ENCODE assay signal across 8 cellular contexts in the genomic region with DNA sequence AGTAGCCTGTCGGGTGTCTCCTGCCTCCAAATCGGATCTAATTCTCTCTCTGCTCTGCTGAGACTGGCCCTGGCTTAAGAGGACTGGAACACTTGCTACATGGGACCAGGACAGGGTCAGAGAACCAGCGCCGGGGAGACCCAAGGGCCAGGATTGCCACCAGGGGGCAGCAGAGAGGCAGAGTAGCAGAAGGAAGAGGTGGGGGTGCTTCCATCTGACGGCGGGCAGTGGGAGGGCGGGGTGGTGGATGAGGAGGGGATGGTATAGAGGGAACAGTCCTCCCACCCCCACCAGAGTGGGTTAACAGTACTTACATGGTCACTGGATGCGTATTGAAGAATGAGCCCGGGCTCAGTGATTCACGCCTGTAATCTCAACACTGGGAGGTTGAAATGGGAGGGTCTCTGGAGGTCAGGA. TPM values are rescaled to one million over a fixed set of nuclear protein-coding genes. Genes with fewer than 3 reads are reported as not detected.
A peak's percentile ranks its signal among the peaks of the same experiment; 100 is the strongest.
DNase-seq lines count a peak whose midpoint lies in the region; ATAC-seq, FAIRE-seq and TF ChIP-seq lines count a peak whose summit lies in the region.

No MANE protein-coding gene starts in this region.

- peaks cover 7% of the 10 kb centered on the region for H3K36me3 ChIP-seq in ectodermal cell (ENCODE audit: control insufficient read depth, insufficient read depth, low read length)

- H3K4me3 Mint-ChIP-seq in activated CD4-positive, alpha-beta memory T cell treated with anti-CD3 and anti-CD28 coated beads, Interleukin-2, amount 10 ng/mL, durations not matched to agents 7 days and 5 days = no peak overlapping the region

- no peak for TF ChIP-seq POLR2A in GM12892 (IDR thresholded peaks at IDR 0.05; ENCODE audit: low read depth, low read length)

- no peaks in the 10 kb centered on the region for H3K27me3 Mint-ChIP-seq in activated CD4-positive, alpha-beta memory T cell treated with anti-CD3 and anti-CD28 coated beads, Interleukin-2, amount 10 ng/mL, durations not matched to agents 7 days and 5 days

- POLR2A ChIA-PET in activated CD4-positive, alpha-beta memory T cell treated with anti-CD3 and anti-CD28 coated beads, Interleukin-2, amount 10 ng/mL, durations not matched to agents 7 days and 5 days (lab: Charles Lee) = no interaction called here

- H3K27ac Mint-ChIP-seq in activated CD4-positive, alpha-beta memory T cell treated with anti-CD3 and anti-CD28 coated beads, Interleukin-2, amount 10 ng/mL, durations not matched to agents 7 days and 5 days = no peak overlapping the region

- ATAC-seq in HG03378 (IDR thresholded peaks at IDR 0.05; ENCODE audit: unreplicated experiment) = no peak

- no peaks in the 10 kb centered on the region for H3K9me3 Mint-ChIP-seq in activated CD4-positive, alpha-beta memory T cell treated with anti-CD3 and anti-CD28 coated beads, Interleukin-2, amount 10 ng/mL, durations not matched to agents 7 days and 5 days

- FAIRE-seq in GM12892 (lab: Jason Lieb, UNC) = peak; percentile 67

- peaks cover 4% of the 10 kb centered on the region for H3K36me3 Mint-ChIP-seq in activated CD4-positive, alpha-beta memory T cell treated with anti-CD3 and anti-CD28 coated beads, Interleukin-2, amount 10 ng/mL, durations not matched to agents 7 days and 5 days (ENCODE audit: low read depth)

- no peaks in the 10 kb centered on the region for H3K9me3 ChIP-seq in ectodermal cell (ENCODE audit: control insufficient read depth, low read length)

- H3K4me1 ChIP-seq in ectodermal cell (ENCODE audit: control insufficient read depth, insufficient read depth, low read length) = no peaks in the 10 kb centered on the region

- DNase-seq in 8988T (peak; percentile 57), GM12892 (ENCODE audit: insufficient read length) (peak; percentile 61), NCI-H510A (lab: John Stamatoyannopoulos, UW) (peak; percentile 58), medulla oblongata (ENCODE audit: extremely low spot score) (peak; percentile 72)
- peak; percentile 81 for DNase-seq in activated CD4-positive, alpha-beta memory T cell treated with anti-CD3 and anti-CD28 coated beads, Interleukin-2, amount 10 ng/mL, durations not matched to agents 7 days and 5 days
- DNase-seq in stimulated activated CD8-positive, alpha-beta memory T cell treated with anti-CD3 and anti-CD28 coated beads, Interleukin-15, amount 100 ng/mL, for 4 hours (ENCODE audit: low read depth in 2 of 2) = peak; percentile 45 to 67

- no peaks in the 10 kb centered on the region for H3K27me3 ChIP-seq in ectodermal cell (ENCODE audit: control insufficient read depth, insufficient read depth, low read length, poor library complexity, severe bottlenecking)

- H3K4me1 Mint-ChIP-seq in activated CD4-positive, alpha-beta memory T cell treated with anti-CD3 and anti-CD28 coated beads, Interleukin-2, amount 10 ng/mL, durations not matched to agents 7 days and 5 days = peaks cover 3% of the 10 kb centered on the region

- peak overlapping the region; percentile 23 for H3K27ac ChIP-seq in ectodermal cell (ENCODE audit: insufficient read depth, low read depth, low read length, poor library complexity, severe bottlenecking)

- no peak overlapping the region for H3K4me3 ChIP-seq in ectodermal cell (ENCODE audit: insufficient read depth, low read depth, low read length)

- CTCF ChIA-PET in activated CD4-positive, alpha-beta memory T cell treated with anti-CD3 and anti-CD28 coated beads, Interleukin-2, amount 10 ng/mL, durations not matched to agents 7 days and 5 days (lab: Charles Lee) = interaction anchor here (0.6 to 3.3 kb wide), 8 partner anchors 9 to 408 kb away, joined by 3 to 14 read pairs (median 4); no protein-coding TSS in a partner anchor

- 20 to 21% methylated on average over 10 of the region's 10 CpGs for WGBS in ectodermal cell, 2 experiments

RNA-seq across cellular contexts. Expression of a gene that starts 11.9 kb away (rescaled TPM):
- polyA plus RNA-seq in GM12892 (2012; ENCODE audit: missing spikeins) = 45.9 TPM
- 100 to 1,000 TPM; 110 to 120 TPM for total RNA-seq in activated CD4-positive, alpha-beta memory T cell treated with anti-CD3 and anti-CD28 coated beads, Interleukin-2, amount 10 ng/mL, durations not matched to agents 7 days and 5 days
- polyA plus RNA-seq in ectodermal cell (2013, experiment 1 of 4) = 262 TPM
- polyA plus RNA-seq in ectodermal cell (2013, experiment 2 of 4) = 246 TPM
- 197 TPM for polyA plus RNA-seq in ectodermal cell (2013, experiment 3 of 4)
- polyA plus RNA-seq in ectodermal cell (2013, experiment 4 of 4) = 194 TPM

RNA-seq across cellular contexts. Expression of a gene that starts 13.9 kb away (rescaled TPM):
- not detected for polyA plus RNA-seq in GM12892 (2012; ENCODE audit: missing spikeins)
- total RNA-seq in activated CD4-positive, alpha-beta memory T cell treated with anti-CD3 and anti-CD28 coated beads, Interleukin-2, amount 10 ng/mL, durations not matched to agents 7 days and 5 days = not detected
- not detected for polyA plus RNA-seq in ectodermal cell (2013, experiment 1 of 4)
- not detected for polyA plus RNA-seq in ectodermal cell (2013, experiment 2 of 4)
- not detected for polyA plus RNA-seq in ectodermal cell (2013, experiment 3 of 4)
- polyA plus RNA-seq in ectodermal cell (2013, experiment 4 of 4) = not detected

RNA-seq across cellular contexts. Expression of a gene that starts 31.3 kb away (rescaled TPM):
- polyA plus RNA-seq in GM12892 (2012; ENCODE audit: missing spikeins) = not detected
- not detected for total RNA-seq in activated CD4-positive, alpha-beta memory T cell treated with anti-CD3 and anti-CD28 coated beads, Interleukin-2, amount 10 ng/mL, durations not matched to agents 7 days and 5 days
- 0.61 TPM for polyA plus RNA-seq in ectodermal cell (2013, experiment 1 of 4)
- polyA plus RNA-seq in ectodermal cell (2013, experiment 2 of 4) = 0.43 TPM
- polyA plus RNA-seq in ectodermal cell (2013, experiment 3 of 4) = 0.16 TPM
- 0.24 TPM for polyA plus RNA-seq in ectodermal cell (2013, experiment 4 of 4)

RNA-seq across cellular contexts. Expression of a gene that starts 45.1 kb away (rescaled TPM):
- polyA plus RNA-seq in GM12892 (2012; ENCODE audit: missing spikeins) = 326 TPM
- total RNA-seq in activated CD4-positive, alpha-beta memory T cell treated with anti-CD3 and anti-CD28 coated beads, Interleukin-2, amount 10 ng/mL, durations not matched to agents 7 days and 5 days = 100 to 1,000 TPM; 257 to 271 TPM
- polyA plus RNA-seq in ectodermal cell (2013, experiment 1 of 4) = 339 TPM
- polyA plus RNA-seq in ectodermal cell (2013, experiment 2 of 4) = 348 TPM
- polyA plus RNA-seq in ectodermal cell (2013, experiment 3 of 4) = 331 TPM
- 363 TPM for polyA plus RNA-seq in ectodermal cell (2013, experiment 4 of 4)
